ENCODE assay signal across 3 cellular contexts in the genomic region with DNA sequence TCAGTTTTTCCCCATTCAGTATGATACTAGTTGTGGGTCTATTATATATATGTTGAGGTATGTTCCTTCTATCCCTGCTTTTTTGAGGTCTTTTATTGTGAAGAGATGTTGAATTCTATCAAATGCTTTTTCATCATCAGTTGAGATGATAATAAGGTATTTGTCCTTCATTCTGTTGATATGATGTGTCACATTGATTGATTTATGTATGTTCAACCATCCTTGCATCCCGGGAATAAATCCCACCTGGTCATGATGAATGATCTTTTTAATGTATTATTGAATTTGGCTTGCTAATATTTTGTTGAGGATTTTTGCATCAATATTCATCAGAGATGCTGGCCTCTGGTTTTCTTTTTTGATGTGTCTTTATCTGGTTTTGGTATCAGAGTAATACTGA.
TF ChIP-seq lines count a peak whose summit lies in the region.

No MANE protein-coding gene starts in this region.

TF ChIP-seq in HEK293T, 16 proteins besides CTCF, POLR2A, EP300 and RAD21 (continued from another document):
- TF ChIP-seq, protein P1, sequence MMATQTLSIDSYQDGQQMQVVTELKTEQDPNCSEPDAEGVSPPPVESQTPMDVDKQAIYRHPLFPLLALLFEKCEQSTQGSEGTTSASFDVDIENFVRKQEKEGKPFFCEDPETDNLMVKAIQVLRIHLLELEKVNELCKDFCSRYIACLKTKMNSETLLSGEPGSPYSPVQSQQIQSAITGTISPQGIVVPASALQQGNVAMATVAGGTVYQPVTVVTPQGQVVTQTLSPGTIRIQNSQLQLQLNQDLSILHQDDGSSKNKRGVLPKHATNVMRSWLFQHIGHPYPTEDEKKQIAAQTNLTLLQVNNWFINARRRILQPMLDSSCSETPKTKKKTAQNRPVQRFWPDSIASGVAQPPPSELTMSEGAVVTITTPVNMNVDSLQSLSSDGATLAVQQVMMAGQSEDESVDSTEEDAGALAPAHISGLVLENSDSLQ (IDR thresholded peaks at IDR 0.05): peak; percentile 59
- TF ChIP-seq TARDBP (IDR thresholded peaks at IDR 0.05): no peak

TF ChIP-seq in K562, 482 proteins besides CTCF, POLR2A, EP300 and RAD21:
- TF ChIP-seq, protein P1 (IDR thresholded peaks at IDR 0.05): peak; percentile 59
- TF ChIP-seq, protein P2, sequence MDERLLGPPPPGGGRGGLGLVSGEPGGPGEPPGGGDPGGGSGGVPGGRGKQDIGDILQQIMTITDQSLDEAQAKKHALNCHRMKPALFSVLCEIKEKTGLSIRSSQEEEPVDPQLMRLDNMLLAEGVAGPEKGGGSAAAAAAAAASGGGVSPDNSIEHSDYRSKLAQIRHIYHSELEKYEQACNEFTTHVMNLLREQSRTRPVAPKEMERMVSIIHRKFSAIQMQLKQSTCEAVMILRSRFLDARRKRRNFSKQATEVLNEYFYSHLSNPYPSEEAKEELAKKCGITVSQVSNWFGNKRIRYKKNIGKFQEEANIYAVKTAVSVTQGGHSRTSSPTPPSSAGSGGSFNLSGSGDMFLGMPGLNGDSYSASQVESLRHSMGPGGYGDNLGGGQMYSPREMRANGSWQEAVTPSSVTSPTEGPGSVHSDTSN (CRISPR knock-in tag; IDR thresholded peaks at IDR 0.05; ENCODE audit: low read depth): no peak
- TF ChIP-seq, protein P2 (tag; conservative IDR thresholded peaks at IDR 0.05; ENCODE audit: low read depth): peak; percentile 68
- TF ChIP-seq MEIS2 (IDR thresholded peaks at IDR 0.05; ENCODE audit: partially characterized antibody): peak; percentile 73
- peak; percentile 88 for TF ChIP-seq ZNF324 (CRISPR knock-in tag; IDR thresholded peaks at IDR 0.05)
- TF ChIP-seq ZNF445 (CRISPR knock-in tag; IDR thresholded peaks at IDR 0.05; ENCODE audit: low read depth): no peak
- no peak for TF ChIP-seq NUFIP1 (IDR thresholded peaks at IDR 0.05; ENCODE audit: partially characterized antibody)
TF ChIP-seq in K562: peak in this region for 4.

TF ChIP-seq in WTC11, 78 proteins besides CTCF, POLR2A, EP300 and RAD21 (continued from another document):
- TF ChIP-seq NR3C1 (CRISPR knock-in tag; conservative IDR thresholded peaks at IDR 0.05; ENCODE audit: low read depth): no peak
- TF ChIP-seq, protein P3, sequence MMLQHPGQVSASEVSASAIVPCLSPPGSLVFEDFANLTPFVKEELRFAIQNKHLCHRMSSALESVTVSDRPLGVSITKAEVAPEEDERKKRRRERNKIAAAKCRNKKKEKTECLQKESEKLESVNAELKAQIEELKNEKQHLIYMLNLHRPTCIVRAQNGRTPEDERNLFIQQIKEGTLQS (CRISPR knock-in tag; conservative IDR thresholded peaks at IDR 0.05): no peak
- no peak for TF ChIP-seq NFATC4 (CRISPR knock-in tag; IDR thresholded peaks at IDR 0.05)
- TF ChIP-seq, protein P4, sequence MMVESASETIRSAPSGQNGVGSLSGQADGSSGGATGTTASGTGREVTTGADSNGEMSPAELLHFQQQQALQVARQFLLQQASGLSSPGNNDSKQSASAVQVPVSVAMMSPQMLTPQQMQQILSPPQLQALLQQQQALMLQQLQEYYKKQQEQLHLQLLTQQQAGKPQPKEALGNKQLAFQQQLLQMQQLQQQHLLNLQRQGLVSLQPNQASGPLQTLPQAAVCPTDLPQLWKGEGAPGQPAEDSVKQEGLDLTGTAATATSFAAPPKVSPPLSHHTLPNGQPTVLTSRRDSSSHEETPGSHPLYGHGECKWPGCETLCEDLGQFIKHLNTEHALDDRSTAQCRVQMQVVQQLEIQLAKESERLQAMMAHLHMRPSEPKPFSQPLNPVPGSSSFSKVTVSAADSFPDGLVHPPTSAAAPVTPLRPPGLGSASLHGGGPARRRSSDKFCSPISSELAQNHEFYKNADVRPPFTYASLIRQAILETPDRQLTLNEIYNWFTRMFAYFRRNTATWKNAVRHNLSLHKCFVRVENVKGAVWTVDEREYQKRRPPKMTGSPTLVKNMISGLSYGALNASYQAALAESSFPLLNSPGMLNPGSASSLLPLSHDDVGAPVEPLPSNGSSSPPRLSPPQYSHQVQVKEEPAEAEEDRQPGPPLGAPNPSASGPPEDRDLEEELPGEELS (CRISPR knock-in tag; IDR thresholded peaks at IDR 0.05): no peak
- TF ChIP-seq, protein P5, sequence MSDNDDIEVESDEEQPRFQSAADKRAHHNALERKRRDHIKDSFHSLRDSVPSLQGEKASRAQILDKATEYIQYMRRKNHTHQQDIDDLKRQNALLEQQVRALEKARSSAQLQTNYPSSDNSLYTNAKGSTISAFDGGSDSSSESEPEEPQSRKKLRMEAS (CRISPR knock-in tag; IDR thresholded peaks at IDR 0.05): no peak
- TF ChIP-seq SMAD3 (CRISPR knock-in tag; IDR thresholded peaks at IDR 0.05; ENCODE audit: borderline replicate concordance): no peak
- no peak for TF ChIP-seq GTF2I (CRISPR knock-in tag; conservative IDR thresholded peaks at IDR 0.05)
- TF ChIP-seq, protein P6, sequence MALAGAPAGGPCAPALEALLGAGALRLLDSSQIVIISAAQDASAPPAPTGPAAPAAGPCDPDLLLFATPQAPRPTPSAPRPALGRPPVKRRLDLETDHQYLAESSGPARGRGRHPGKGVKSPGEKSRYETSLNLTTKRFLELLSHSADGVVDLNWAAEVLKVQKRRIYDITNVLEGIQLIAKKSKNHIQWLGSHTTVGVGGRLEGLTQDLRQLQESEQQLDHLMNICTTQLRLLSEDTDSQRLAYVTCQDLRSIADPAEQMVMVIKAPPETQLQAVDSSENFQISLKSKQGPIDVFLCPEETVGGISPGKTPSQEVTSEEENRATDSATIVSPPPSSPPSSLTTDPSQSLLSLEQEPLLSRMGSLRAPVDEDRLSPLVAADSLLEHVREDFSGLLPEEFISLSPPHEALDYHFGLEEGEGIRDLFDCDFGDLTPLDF (CRISPR knock-in tag; IDR thresholded peaks at IDR 0.05): no peak
- TF ChIP-seq IRF2 (CRISPR knock-in tag; IDR thresholded peaks at IDR 0.05; ENCODE audit: borderline replicate concordance, low read depth): no peak
